In the genomic region with DNA sequence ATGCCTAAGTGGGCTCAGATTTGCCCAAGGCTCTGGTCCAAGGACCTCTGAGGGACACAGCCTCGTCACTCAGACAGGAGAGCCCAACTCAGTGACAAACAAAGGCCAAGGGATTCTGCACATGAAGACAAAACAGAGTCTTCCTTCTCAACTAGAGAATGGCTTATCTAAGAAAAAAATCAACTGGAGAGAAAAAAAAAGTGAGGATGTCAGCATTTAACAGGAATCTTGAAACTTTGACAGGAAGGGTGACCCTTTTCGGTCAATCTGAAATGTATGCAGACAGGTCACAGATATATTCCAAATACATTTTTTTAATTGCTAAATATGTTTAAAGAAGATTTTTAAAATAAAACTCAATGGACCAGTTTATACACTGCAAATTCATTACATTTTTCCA, we compare ENCODE assay signal across 18 cellular contexts.
DNase-seq lines count a peak whose midpoint lies in the region; ATAC-seq and TF ChIP-seq lines count a peak whose summit lies in the region.
"Had no signal": no experiment of that assay in that cellular context is flagged by ENCODE, and none has a peak within 500 bp of the region (broad histone marks: within the 10 kb centered on the region; RNA-seq: fewer than 3 reads in every experiment).

No MANE protein-coding gene starts in this region.

- DNase-seq in activated T-cell treated with anti-CD3 and anti-CD28 coated beads, Interleukin-2, amount 50 U/mL, for 72 hours = no peak
- DNase-seq in activated T-cell treated with anti-CD3 and anti-CD28 coated beads for 4 hours (no peak), hepatocyte (ENCODE audit: low spot score) (no peak), H4 (ENCODE audit: low spot score) (no peak), caudate nucleus (lab: John Stamatoyannopoulos, UW) (no peak), SW480 (ENCODE audit: low spot score) (no peak)
- DNase-seq: COR-L47, KBM-7, NCI-H1092, NCI-H1694, NCI-H446 treated with DMSO at 0.1 percent for 48 hours, NCI-H748 treated with DMSO at 0.1 percent for 48 hours, PC-9, Right ventricle myocardium superior had no signal

- no peak overlapping the region for H3K4me2 ChIP-seq in hepatocyte
- H3K4me2 ChIP-seq: GM23338, PC-9 had no signal

- H3K9me3 ChIP-seq in hepatocyte (ENCODE audit: low read depth) (no peaks in the 10 kb centered on the region), muscle layer of duodenum (ENCODE audit: control insufficient read depth in 1 of 2, low read length in 2 of 2) (peaks cover 0 to 6% of the 10 kb centered on the region in 2 donors)

- H3K36me3 Mint-ChIP-seq in activated T-cell treated with anti-CD3 and anti-CD28 coated beads, Interleukin-2, amount 50 U/mL, for 72 hours (ENCODE audit: insufficient read depth in 2 of 2) = peaks cover 10 to 12% of the 10 kb centered on the region in 2 donors
- H3K36me3 Mint-ChIP-seq: CD14-positive monocyte had no signal

- TF ChIP-seq CTCF in hepatocyte (IDR thresholded peaks at IDR 0.05; ENCODE audit: poor library complexity) = no peak

- no peaks in the 10 kb centered on the region for H3K79me2 ChIP-seq in hepatocyte

- H3K27ac ChIP-seq in hepatocyte (peak overlapping the region; percentile 96), muscle layer of duodenum (ENCODE audit: low read length) (peak overlapping the region; percentile 65), caudate nucleus (ENCODE audit: low read depth, low read length) (no peak overlapping the region)
- H3K27ac ChIP-seq: PC-9 had no signal

- no peaks in the 10 kb centered on the region for H3K27me3 ChIP-seq in hepatocyte
- no peaks in the 10 kb centered on the region for H3K27me3 ChIP-seq in muscle layer of duodenum (ENCODE audit: low read depth, low read length)

- H3K27me3 Mint-ChIP-seq in activated T-cell treated with anti-CD3 and anti-CD28 coated beads, Interleukin-2, amount 50 U/mL, for 72 hours (ENCODE audit: low read depth) = no peaks in the 10 kb centered on the region

- H3K9me3 Mint-ChIP-seq in activated T-cell treated with anti-CD3 and anti-CD28 coated beads, Interleukin-2, amount 50 U/mL, for 72 hours = peaks cover 6% of the 10 kb centered on the region in 2 donors

- ATAC-seq in activated T-cell treated with anti-CD3 and anti-CD28 coated beads, Interleukin-2, amount 50 U/mL, for 72 hours (replicated peaks in 1 of 2) = no peak
- no peak for ATAC-seq in GM18861 (IDR thresholded peaks at IDR 0.05; ENCODE audit: unreplicated experiment)
- ATAC-seq: GM23338 had no signal

- H3K4me3 ChIP-seq in hepatocyte = no peak overlapping the region
- H3K4me3 ChIP-seq in muscle layer of duodenum (ENCODE audit: low read depth in 1 of 2, low read length in 2 of 2) = no peak overlapping the region
- H3K4me3 ChIP-seq: GM23338, PC-9 had no signal

- no peak overlapping the region for H3K27ac Mint-ChIP-seq in activated T-cell treated with anti-CD3 and anti-CD28 coated beads, Interleukin-2, amount 50 U/mL, for 72 hours
- H3K27ac Mint-ChIP-seq: GM23338 had no signal

- H3K4me1 ChIP-seq in hepatocyte (ENCODE audit: insufficient read depth) = peaks cover 51% of the 10 kb centered on the region
- H3K4me1 ChIP-seq in muscle layer of duodenum (ENCODE audit: control insufficient read depth in 1 of 2, insufficient read depth in 2 of 2, low read length in 2 of 2) = peaks cover 0 to 19% of the 10 kb centered on the region in 2 donors

- peaks cover 50% of the 10 kb centered on the region for H3K4me1 Mint-ChIP-seq in activated T-cell treated with anti-CD3 and anti-CD28 coated beads, Interleukin-2, amount 50 U/mL, for 72 hours (ENCODE audit: low read depth)

- 95% methylated on average over 2 of the region's 2 CpGs for WGBS in hepatocyte (ENCODE audit: low lambda C conversion rate, missing lambda C conversion rate)

- H3K9me2 ChIP-seq in hepatocyte (replicated peaks; ENCODE audit: insufficient read depth) = no peaks in the 10 kb centered on the region

- H4K20me1 ChIP-seq in hepatocyte (ENCODE audit: insufficient read depth, poor library complexity, severe bottlenecking) = no peaks in the 10 kb centered on the region

- H2AFZ ChIP-seq in hepatocyte = no peak overlapping the region
- H2AFZ ChIP-seq: GM23338, PC-9 had no signal

- peak overlapping the region; percentile 22 to 36 for H3K4me3 Mint-ChIP-seq in activated T-cell treated with anti-CD3 and anti-CD28 coated beads, Interleukin-2, amount 50 U/mL, for 72 hours
- H3K4me3 Mint-ChIP-seq: CD14-positive monocyte, GM23338 had no signal

- no peaks in the 10 kb centered on the region for H3K36me3 ChIP-seq in hepatocyte (replicated peaks; ENCODE audit: insufficient read depth, low read depth)
- H3K36me3 ChIP-seq in muscle layer of duodenum (ENCODE audit: control insufficient read depth in 1 of 2, insufficient read depth in 2 of 2, low read length in 2 of 2) = no peaks in the 10 kb centered on the region
